In genomic region chr10:61757525-61758397, GRCh38 we compare ENCODE assay signal across 9 cellular contexts.
DNase-seq lines count a peak whose midpoint lies in the region; ATAC-seq and TF ChIP-seq lines count a peak whose summit lies in the region.
"Had no signal": no experiment of that assay in that cellular context is flagged by ENCODE, and none has a peak within 500 bp of the region (broad histone marks: within the 10 kb centered on the region; RNA-seq: fewer than 3 reads in every experiment).

No MANE protein-coding gene starts in this region.

- ATAC-seq in IMR-90 (ENCODE audit: low read depth): 0 out of 2 replicates have a peak, but pooled peaks have one; percentile 24

- peak overlapping the region; percentile 56; the same call in 1 of the 2 replicates for H3K56ac ChIP-seq in IMR-90 (ENCODE audit: extremely low read depth, insufficient read depth, low read length)

- no peak overlapping the region for H3K9ac ChIP-seq in IMR-90 (ENCODE audit: low read depth, low read length)

- H3K9me3 ChIP-seq in IMR-90 (ENCODE audit: control insufficient read depth, insufficient read depth, low read length): no peaks in the 10 kb centered on the region

- H3K27me3 ChIP-seq in IMR-90 (ENCODE audit: control insufficient read depth, insufficient read depth, low read length) (no peaks in the 10 kb centered on the region), brain microvascular endothelial cell (replicated peaks) (no peaks in the 10 kb centered on the region), kidney epithelial cell (ENCODE audit: control insufficient read depth, insufficient read depth, low read length) (no peaks in the 10 kb centered on the region)

- TF ChIP-seq RAD21 in IMR-90 (IDR thresholded peaks at IDR 0.05; ENCODE audit: low read length): no peak

- peak overlapping the region; percentile 91 for H3K23ac ChIP-seq in IMR-90 (ENCODE audit: low read depth, low read length)

- H4K91ac ChIP-seq in IMR-90 (ENCODE audit: insufficient read depth, low read depth, low read length): peak overlapping the region; percentile 65

- peak; percentile 75 for DNase-seq in A172 (ENCODE audit: low spot score)
- DNase-seq in IMR-90: peak; percentile 73
- peak; percentile 70 for DNase-seq in brain microvascular endothelial cell
- DNase-seq in kidney epithelial cell (ENCODE audit: low read depth): peak; percentile 65
- no peak for DNase-seq in NCI-H2107 treated with DMSO at 0.1 percent for 48 hours (lab: John Stamatoyannopoulos, UW; ENCODE audit: unreplicated experiment)
- DNase-seq in NCI-H446 (lab: John Stamatoyannopoulos, UW): no peak
- DNase-seq in NCI-H510A (lab: John Stamatoyannopoulos, UW): no peak
- no peak for DNase-seq in head of caudate nucleus
- DNase-seq: NCI-H524 had no signal

- H3K4me3 ChIP-seq in IMR-90 (ENCODE audit: insufficient read depth, low read depth, low read length) (no peak overlapping the region), brain microvascular endothelial cell (ENCODE audit: low read depth, low read length) (no peak overlapping the region), kidney epithelial cell (ENCODE audit: low read depth, low read length) (no peak overlapping the region)

- peaks cover 7% of the 10 kb centered on the region; the same call in 1 of the 2 replicates for H3K9me1 ChIP-seq in IMR-90 (ENCODE audit: insufficient read depth, low read length)

- TF ChIP-seq CTCF in IMR-90 (conservative IDR thresholded peaks at IDR 0.05; ENCODE audit: low read depth, low read length): no peak
- no peak for TF ChIP-seq CTCF in brain microvascular endothelial cell (IDR thresholded peaks at IDR 0.05; ENCODE audit: low read depth, low read length, missing control alignments)
- TF ChIP-seq CTCF in kidney epithelial cell (IDR thresholded peaks at IDR 0.05; ENCODE audit: insufficient read depth, low read length, poor library complexity, severe bottlenecking): no peak

- no peaks in the 10 kb centered on the region for H3K79me1 ChIP-seq in IMR-90 (ENCODE audit: low read depth in 1 of 2, low read length in 2 of 2)

- H4K20me1 ChIP-seq in IMR-90 (ENCODE audit: insufficient read depth, low read length): no peaks in the 10 kb centered on the region

- peak overlapping the region; percentile 96 for H3K4ac ChIP-seq in IMR-90 (ENCODE audit: low read depth, low read length)

- H3K18ac ChIP-seq in IMR-90 (ENCODE audit: low read depth, low read length): peak overlapping the region; percentile 40

- H4K5ac ChIP-seq in IMR-90 (ENCODE audit: low read depth, low read length): peak overlapping the region; percentile 89

- no CpG with 5 or more reads among the region's 2 CpGs for WGBS in IMR-90 (ENCODE audit: extremely low coverage in 2 of 2, insufficient read length in 1 of 2), 2 experiments

- in situ Hi-C loops in IMR-90 (cut with MboI; ENCODE audit: low sequenced_read_pairs) (no loop called here), brain microvascular endothelial cell (cut with HindIII; ENCODE audit: low pct_ligation_motif_present, low sequenced_read_pairs) (no loop called here)

- peak overlapping the region; percentile 91 for H2BK20ac ChIP-seq in IMR-90 (ENCODE audit: low read depth, low read length)

- H2AFZ ChIP-seq in IMR-90 (replicated peaks; ENCODE audit: low read length, poor library complexity): peak overlapping the region; percentile 70

- peak overlapping the region; percentile 51 to 76; a peak in 3 of 4 replicates for H4K8ac ChIP-seq in IMR-90 (ENCODE audit: low read depth in 2 of 2, low read length in 2 of 2)

- H3K14ac ChIP-seq in IMR-90 (replicated peaks; ENCODE audit: low read depth, low read length): peak overlapping the region; percentile 94

- BruUV-seq in IMR-90 (replicated peaks; lab: Mats Ljungman, UMichigan): no TSS peak

- POLR2A ChIA-PET in IMR-90 (lab: Charles Lee; ENCODE audit: unreplicated experiment): no interaction called here

- H3K27ac ChIP-seq in IMR-90 (ENCODE audit: insufficient read depth, low read length) (peak overlapping the region; percentile 75), brain microvascular endothelial cell (peak overlapping the region; percentile 60)

- no peak overlapping the region for H3K4me2 ChIP-seq in IMR-90 (ENCODE audit: low read depth, low read length)

- peak overlapping the region; percentile 95 for H2BK120ac ChIP-seq in IMR-90 (ENCODE audit: low read depth, low read length)

- dilution Hi-C loops in IMR-90 (cut with HindIII; ENCODE audit: low sequenced_read_pairs, unreplicated experiment): no loop called here

- peak overlapping the region; percentile 82 for H2BK5ac ChIP-seq in IMR-90 (ENCODE audit: low read depth, low read length, poor library complexity, severe bottlenecking)

- peaks cover 13% of the 10 kb centered on the region for H3K4me1 ChIP-seq in IMR-90 (ENCODE audit: control insufficient read depth, insufficient read depth, low read length)

- H3K36me3 ChIP-seq in IMR-90 (ENCODE audit: control insufficient read depth, insufficient read depth, low read length) (no peaks in the 10 kb centered on the region), brain microvascular endothelial cell (replicated peaks) (no peaks in the 10 kb centered on the region), kidney epithelial cell (ENCODE audit: control insufficient read depth, insufficient read depth, low read length) (no peaks in the 10 kb centered on the region)

- intact Hi-C loops in IMR-90 (cut with micrococcal nuclease): loop anchor here (10.0 kb wide), 1 partner anchor 297 kb away; no protein-coding TSS in a partner anchor
- intact Hi-C loops in head of caudate nucleus (cut with DNase I): no loop called here

- no peak overlapping the region for H2AK9ac ChIP-seq in IMR-90 (replicated peaks; ENCODE audit: low read depth, low read length, poor library complexity)

- CTCF ChIA-PET in IMR-90 (lab: Yijun Ruan, JAX): interaction anchor here (0.6 to 1.1 kb wide), 2 partner anchors 147 to 818 kb away, joined by 3 read pairs; no protein-coding TSS in a partner anchor

- no peak for TF ChIP-seq POLR2A in IMR-90 (IDR thresholded peaks at IDR 0.05; ENCODE audit: low read depth, low read length)

- peak overlapping the region; percentile 74 for H2BK15ac ChIP-seq in IMR-90 (ENCODE audit: low read depth, low read length)

- H2AK5ac ChIP-seq in IMR-90 (ENCODE audit: low read depth, low read length): peak overlapping the region; percentile 80

TF ChIP-seq in IMR-90, 13 proteins besides CTCF, POLR2A, EP300 and RAD21:
- TF ChIP-seq ELK1 (IDR thresholded peaks at IDR 0.05; ENCODE audit: borderline replicate concordance, low read depth, low read length) (no peak), FOS (IDR thresholded peaks at IDR 0.05; ENCODE audit: low read depth, low read length) (0 out of 2 replicates have a peak, but pooled peaks have one; percentile 19)

Comparison
In these comparisons a context has a peak if more than half of its experiments do, and no peak if none do; other contexts are left out.
1. DNase-seq: peak in A172 (single experiment), IMR-90 (single experiment), brain microvascular endothelial cell (single experiment) and kidney epithelial cell (single experiment); none in NCI-H2107 treated with DMSO at 0.1 percent for 48 hours (single experiment), NCI-H446 (0 of 2), NCI-H510A (single experiment) and head of caudate nucleus (0 of 42).